ENCODE assay signal across 8 cellular contexts in the genomic region with DNA sequence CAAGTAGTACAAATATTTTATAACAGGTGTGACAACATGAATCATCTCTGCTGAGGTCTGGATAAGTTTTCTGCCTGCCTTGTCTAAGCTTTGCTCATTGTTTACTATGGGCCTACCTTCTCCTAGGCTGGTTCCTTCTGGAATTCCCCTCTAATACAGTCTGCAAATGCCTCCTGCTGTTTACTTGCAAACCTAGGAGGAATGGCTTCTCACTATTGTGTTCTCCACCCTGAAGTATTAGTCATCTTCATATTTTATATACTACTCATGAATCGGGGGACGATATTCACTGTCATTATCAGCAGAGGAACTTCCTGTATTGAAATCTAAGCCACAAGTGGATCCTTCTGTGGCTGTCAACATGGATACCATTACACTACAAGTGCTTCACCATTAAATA.
DNase-seq lines count a peak whose midpoint lies in the region; ATAC-seq, FAIRE-seq and TF ChIP-seq lines count a peak whose summit lies in the region.

No MANE protein-coding gene starts in this region.

- CTCF ChIA-PET in T-cell (lab: Charles Lee) = interaction anchor here in 1 of 2 donors (0.9 to 1.7 kb wide), 2 partner anchors 9 to 39 kb away, joined by 3 to 5 read pairs; no protein-coding TSS in a partner anchor

- H3K27ac ChIP-seq in heart left ventricle = peak overlapping the region in 9 of 12 donors; percentile 2 to 65 (median 51)
- H3K27ac ChIP-seq in heart right ventricle = peak overlapping the region in 7 of 10 donors; percentile 29 to 72 (median 49)

- no peaks in the 10 kb centered on the region for H3K9me3 Mint-ChIP-seq in T-cell

- H3K4me1 Mint-ChIP-seq in T-cell = peaks cover 40 to 63% (median 53%) of the 10 kb centered on the region in 3 donors

- H3K4me3 Mint-ChIP-seq in T-cell = no peak overlapping the region

- intact Hi-C loops in heart left ventricle (cut with DNase I) (loop anchor here in 7 of 10 donors (5.0 to 10.0 kb wide), 6 partner anchors 98 to 437 kb away; partner anchors contain the start of genes PLCL2 (in 2 of the 7) and DAZL (in 1 of the 7)), Right ventricle myocardium inferior (cut with DNase I) (loop anchor here (10.0 kb wide), 3 partner anchors 195 to 435 kb away; partner anchors contain the start of gene DAZL), heart right ventricle (cut with DNase I) (loop anchor here in 6 of 10 donors (5.0 to 10.0 kb wide), 3 partner anchors 155 to 437 kb away; partner anchors contain the start of gene PLCL2 (in 1 of the 6))

- DNase-seq in heart left ventricle (no peak), Right ventricle myocardium inferior (ENCODE audit: missing footprints) (no peak), T-cell (no peak), heart right ventricle (no peak), urothelium cell line (ENCODE audit: low spot score) (peak; percentile 75), NCI-H1930 (lab: John Stamatoyannopoulos, UW) (no peak), germinal center (ENCODE audit: low spot score) (no peak)

- 14 to 23% (median 19%) methylated on average over 2 of the region's 2 CpGs for WGBS in heart left ventricle, 4 donors
- WGBS in heart right ventricle, 2 donors = 11 to 13% methylated on average over 2 of the region's 2 CpGs

- FAIRE-seq in urothelium cell line (lab: Jason Lieb, UNC) = no peak

- no peaks in the 10 kb centered on the region for H3K27me3 ChIP-seq in heart left ventricle
- H3K27me3 ChIP-seq in heart right ventricle = no peaks in the 10 kb centered on the region

- no peak overlapping the region for H3K4me3 ChIP-seq in heart left ventricle
- H3K4me3 ChIP-seq in heart right ventricle = no peak overlapping the region

- H3K36me3 ChIP-seq in heart left ventricle (peaks cover 0 to 24% (median 9%) of the 10 kb centered on the region in 9 donors), heart right ventricle (peaks cover 0 to 21% (median 3%) of the 10 kb centered on the region in 9 donors)

- H3K9me3 ChIP-seq in heart left ventricle (no peaks in the 10 kb centered on the region), heart right ventricle (no peaks in the 10 kb centered on the region)

- peaks cover 0 to 49% (median 16%) of the 10 kb centered on the region in 12 donors for H3K4me1 ChIP-seq in heart left ventricle
- H3K4me1 ChIP-seq in heart right ventricle = peaks cover 0 to 48% (median 26%) of the 10 kb centered on the region in 9 donors

- POLR2A ChIA-PET in T-cell (lab: Charles Lee) = no interaction called here

- peak in 1 of 12 donors; percentile 12 for TF ChIP-seq CTCF in heart left ventricle (IDR thresholded peaks at IDR 0.05)
- TF ChIP-seq CTCF in heart right ventricle (IDR thresholded peaks at IDR 0.05) = no peak

- H3K27me3 Mint-ChIP-seq in T-cell = no peaks in the 10 kb centered on the region

- H3K27ac Mint-ChIP-seq in T-cell = peak overlapping the region; percentile 30 to 80

- TF ChIP-seq POLR2A in heart left ventricle (IDR thresholded peaks at IDR 0.05) = no peak

- peak in 3 of 4 donors; percentile 61 to 65 (median 65) for ATAC-seq in heart left ventricle
- no peak for ATAC-seq in Right ventricle myocardium inferior
- peak in 2 of 4 experiments; percentile 38 to 42 for ATAC-seq in T-cell (replicated peaks in 1 of 4)
- ATAC-seq in heart right ventricle = peak in 7 of 8 donors; percentile 31 to 81 (median 56)
- ATAC-seq in HG03442 (IDR thresholded peaks at IDR 0.05; ENCODE audit: unreplicated experiment) = no peak

- peaks cover 47% of the 10 kb centered on the region for H3K36me3 Mint-ChIP-seq in T-cell

Comparison
In these comparisons a context has a peak if more than half of its experiments do, and no peak if none do; other contexts are left out.
1. ATAC-seq: peak in heart left ventricle (3 of 4) and heart right ventricle (7 of 8); none in Right ventricle myocardium inferior (single experiment) and HG03442 (single experiment).